ENCODE assay signal across 12 cellular contexts in genomic region chr18:457120-457519, GRCh38. TPM values are rescaled to one million over a fixed set of nuclear protein-coding genes. Genes with fewer than 3 reads are reported as not detected.
DNase-seq lines count a peak whose midpoint lies in the region; ATAC-seq and TF ChIP-seq lines count a peak whose summit lies in the region.
"Had no signal": no experiment of that assay in that cellular context is flagged by ENCODE, and none has a peak within 500 bp of the region (broad histone marks: within the 10 kb centered on the region; RNA-seq: fewer than 3 reads in every experiment).

No MANE protein-coding gene starts in this region.

- H3K9me3 ChIP-seq in mammary epithelial cell (replicated peaks; ENCODE audit: insufficient read depth, low read length) (peaks cover 2% of the 10 kb centered on the region), mucosa of rectum (ENCODE audit: control insufficient read depth in 2 of 2, low read length in 2 of 2) (no peaks in the 10 kb centered on the region), Karpas-422 (ENCODE audit: low read length) (no peaks in the 10 kb centered on the region)

- dilution Hi-C loops in mammary epithelial cell (cut with HindIII; ENCODE audit: low sequenced_read_pairs) = no loop called here

- H3K27me3 ChIP-seq in mammary epithelial cell (ENCODE audit: insufficient read depth, low read length) (no peaks in the 10 kb centered on the region), mucosa of rectum (ENCODE audit: control insufficient read depth in 2 of 2, insufficient read depth in 2 of 2, low read length in 2 of 2) (no peaks in the 10 kb centered on the region), Karpas-422 (ENCODE audit: low read length) (no peaks in the 10 kb centered on the region)

- peaks cover 28% of the 10 kb centered on the region for H3K9me3 Mint-ChIP-seq in MCF 10A (ENCODE audit: unreplicated experiment)
- H3K9me3 Mint-ChIP-seq in dendritic cell treated with granulocyte-macrophage colony-stimulating factor and Interleukin-4, amounts not matched to agents 40 ng/mL and 50 ng/mL, for 4 days = peaks cover 9% of the 10 kb centered on the region
- H3K9me3 Mint-ChIP-seq in activated CD8-positive, alpha-beta T cell treated with anti-CD3 and anti-CD28 coated beads for 36 hours = peaks cover 5% of the 10 kb centered on the region

- DNase-seq in MCF 10A (ENCODE audit: unreplicated experiment) (peak; percentile 50), mammary epithelial cell (no peak), Karpas-422 (no peak)
- no peak for DNase-seq in activated CD8-positive, alpha-beta T cell treated with anti-CD3 and anti-CD28 coated beads for 36 hours
- DNase-seq in effector CD4-positive, alpha-beta T cell = no peak
- DNase-seq in stimulated activated CD4-positive, alpha-beta T cell treated with anti-CD3 and anti-CD28 coated beads, Interleukin-15, amount 100 ng/mL, for 24 hours = no peak
- DNase-seq: activated T-cell treated with anti-CD3 and anti-CD28 coated beads, Interleukin-2, amount 50 U/mL, for 24 hours; NCI-H2227 treated with DMSO at 0.1 percent for 48 hours had no signal

- WGBS in mammary epithelial cell (ENCODE audit: low coverage, missing lambda C conversion rate) = 64% methylated on average over 9 of the region's 9 CpGs

- no TSS peak for BruUV-seq in MCF 10A (replicated peaks; lab: Mats Ljungman, UMichigan)
- no TSS peak for BruUV-seq in mammary epithelial cell (replicated peaks; lab: Mats Ljungman, UMichigan)

- TF ChIP-seq CTCF in MCF 10A (IDR thresholded peaks at IDR 0.05; ENCODE audit: unreplicated experiment) (no peak), mammary epithelial cell (conservative IDR thresholded peaks at IDR 0.05 in 1 of 2, IDR thresholded peaks at IDR 0.05 in 1 of 2; ENCODE audit: extremely low read depth in 1 of 2, insufficient read depth in 1 of 2, low read depth in 1 of 2, low read length in 2 of 2) (no peak)
- no peak for TF ChIP-seq CTCF in activated CD8-positive, alpha-beta T cell treated with anti-CD3 and anti-CD28 coated beads for 36 hours (IDR thresholded peaks at IDR 0.05)

- H3K4me2 ChIP-seq in mammary epithelial cell (ENCODE audit: insufficient read depth, low read depth, low read length) (no peak overlapping the region), Karpas-422 (ENCODE audit: low read depth, low read length, poor library complexity, severe bottlenecking) (no peak overlapping the region)

- POLR2A ChIA-PET in MCF 10A (lab: Yijun Ruan, JAX) = no interaction called here
- POLR2A ChIA-PET in activated CD8-positive, alpha-beta T cell treated with anti-CD3 and anti-CD28 coated beads for 36 hours (lab: Charles Lee) = no interaction called here

- no peaks in the 10 kb centered on the region for H3K36me3 Mint-ChIP-seq in MCF 10A (ENCODE audit: insufficient read depth, unreplicated experiment)
- no peaks in the 10 kb centered on the region for H3K36me3 Mint-ChIP-seq in dendritic cell treated with granulocyte-macrophage colony-stimulating factor and Interleukin-4, amounts not matched to agents 40 ng/mL and 50 ng/mL, for 4 days (ENCODE audit: low read depth)
- H3K36me3 Mint-ChIP-seq in activated CD8-positive, alpha-beta T cell treated with anti-CD3 and anti-CD28 coated beads for 36 hours (ENCODE audit: low read depth) = no peaks in the 10 kb centered on the region

- H2AFZ ChIP-seq in mammary epithelial cell (ENCODE audit: low read depth, low read length) (no peak overlapping the region), Karpas-422 (ENCODE audit: low read length) (no peak overlapping the region)

- no peak overlapping the region for H3K4me3 Mint-ChIP-seq in MCF 10A (ENCODE audit: unreplicated experiment)
- H3K4me3 Mint-ChIP-seq in dendritic cell treated with granulocyte-macrophage colony-stimulating factor and Interleukin-4, amounts not matched to agents 40 ng/mL and 50 ng/mL, for 4 days = no peak overlapping the region
- H3K4me3 Mint-ChIP-seq in activated CD8-positive, alpha-beta T cell treated with anti-CD3 and anti-CD28 coated beads for 36 hours = no peak overlapping the region
- H3K4me3 Mint-ChIP-seq: activated T-cell treated with anti-CD3 and anti-CD28 coated beads, Interleukin-2, amount 50 U/mL, for 24 hours had no signal

- H3K36me3 ChIP-seq in mammary epithelial cell (ENCODE audit: insufficient read depth, low read length) (no peaks in the 10 kb centered on the region), mucosa of rectum (ENCODE audit: control insufficient read depth in 2 of 2, insufficient read depth in 2 of 2, low read length in 2 of 2) (no peaks in the 10 kb centered on the region), Karpas-422 (ENCODE audit: insufficient read depth, low read length) (no peaks in the 10 kb centered on the region)

- no peak for ATAC-seq in activated CD8-positive, alpha-beta T cell treated with anti-CD3 and anti-CD28 coated beads for 36 hours

- CTCF ChIA-PET in MCF 10A (lab: Yijun Ruan, JAX) (interaction anchor here (0.6 kb wide), 2 partner anchors 61 to 167 kb away, joined by 3 read pairs; no protein-coding TSS in a partner anchor), mammary epithelial cell (lab: Charles Lee; ENCODE audit: low non-redundant PET) (no interaction called here)
- CTCF ChIA-PET in activated CD8-positive, alpha-beta T cell treated with anti-CD3 and anti-CD28 coated beads for 36 hours (lab: Charles Lee) = interaction anchor here (2.0 kb wide), 1 partner anchor 7 kb away, joined by 4 read pairs; no protein-coding TSS in a partner anchor

- intact Hi-C loops in MCF 10A (cut with micrococcal nuclease) (no loop called here), mammary epithelial cell (cut with micrococcal nuclease) (no loop called here)
- intact Hi-C loops in dendritic cell treated with granulocyte-macrophage colony-stimulating factor and Interleukin-4, amounts not matched to agents 40 ng/mL and 50 ng/mL, for 4 days (cut with micrococcal nuclease) = no loop called here
- intact Hi-C loops in activated CD8-positive, alpha-beta T cell treated with anti-CD3 and anti-CD28 coated beads for 36 hours (cut with micrococcal nuclease) = no loop called here

- no peaks in the 10 kb centered on the region for H3K4me1 Mint-ChIP-seq in MCF 10A (ENCODE audit: insufficient read depth, unreplicated experiment)
- peaks cover 56% of the 10 kb centered on the region for H3K4me1 Mint-ChIP-seq in dendritic cell treated with granulocyte-macrophage colony-stimulating factor and Interleukin-4, amounts not matched to agents 40 ng/mL and 50 ng/mL, for 4 days (ENCODE audit: low read depth)
- H3K4me1 Mint-ChIP-seq in activated CD8-positive, alpha-beta T cell treated with anti-CD3 and anti-CD28 coated beads for 36 hours (ENCODE audit: low read depth) = no peaks in the 10 kb centered on the region

- H3K9me2 ChIP-seq in Karpas-422 (replicated peaks; ENCODE audit: insufficient read depth, low read length) = no peaks in the 10 kb centered on the region

- H3K27ac ChIP-seq in mammary epithelial cell (ENCODE audit: insufficient read depth, low read depth, low read length) = no peak overlapping the region
- peak overlapping the region; percentile 48 to 52 for H3K27ac ChIP-seq in mucosa of rectum (ENCODE audit: low read depth in 2 of 2, low read length in 2 of 2)
- no peak overlapping the region for H3K27ac ChIP-seq in Karpas-422 (ENCODE audit: low read length)
- H3K27ac ChIP-seq: C4-2B had no signal

- H3K27me3 Mint-ChIP-seq in MCF 10A (ENCODE audit: insufficient read depth, unreplicated experiment) = no peaks in the 10 kb centered on the region
- H3K27me3 Mint-ChIP-seq in dendritic cell treated with granulocyte-macrophage colony-stimulating factor and Interleukin-4, amounts not matched to agents 40 ng/mL and 50 ng/mL, for 4 days = peaks cover 6% of the 10 kb centered on the region
- peaks cover 22% of the 10 kb centered on the region for H3K27me3 Mint-ChIP-seq in activated CD8-positive, alpha-beta T cell treated with anti-CD3 and anti-CD28 coated beads for 36 hours

- H4K20me1 ChIP-seq in mammary epithelial cell (ENCODE audit: insufficient read depth, low read length) (no peaks in the 10 kb centered on the region), Karpas-422 (ENCODE audit: insufficient read depth, low read depth, low read length) (no peaks in the 10 kb centered on the region)

- no peak overlapping the region for H3K4me3 ChIP-seq in mammary epithelial cell (replicated peaks in 1 of 3; ENCODE audit: insufficient read depth in 1 of 3, low read depth in 2 of 3, low read length in 3 of 3)
- no peak overlapping the region for H3K4me3 ChIP-seq in mucosa of rectum (ENCODE audit: low read length in 2 of 2)
- no peak overlapping the region for H3K4me3 ChIP-seq in Karpas-422 (ENCODE audit: low read length)

- no peak overlapping the region for H3K27ac Mint-ChIP-seq in MCF 10A (ENCODE audit: low read depth, unreplicated experiment)
- H3K27ac Mint-ChIP-seq in dendritic cell treated with granulocyte-macrophage colony-stimulating factor and Interleukin-4, amounts not matched to agents 40 ng/mL and 50 ng/mL, for 4 days = peak overlapping the region; percentile 58
- no peak overlapping the region for H3K27ac Mint-ChIP-seq in activated CD8-positive, alpha-beta T cell treated with anti-CD3 and anti-CD28 coated beads for 36 hours
- H3K27ac Mint-ChIP-seq: activated T-cell treated with anti-CD3 and anti-CD28 coated beads, Interleukin-2, amount 50 U/mL, for 24 hours had no signal

- H3K4me1 ChIP-seq in mammary epithelial cell (ENCODE audit: insufficient read depth, low read length) = no peaks in the 10 kb centered on the region
- H3K4me1 ChIP-seq in mucosa of rectum (ENCODE audit: control insufficient read depth in 2 of 2, insufficient read depth in 2 of 2, low read length in 2 of 2) = no peaks in the 10 kb centered on the region
- no peaks in the 10 kb centered on the region for H3K4me1 ChIP-seq in Karpas-422 (ENCODE audit: low read length)

- H3K9ac ChIP-seq in mammary epithelial cell (ENCODE audit: insufficient read depth, low read length) = no peak overlapping the region
- no peak overlapping the region for H3K9ac ChIP-seq in mucosa of rectum (ENCODE audit: low read depth in 1 of 2, low read length in 2 of 2)
- no peak overlapping the region for H3K9ac ChIP-seq in Karpas-422 (ENCODE audit: low read length)

- H3K79me2 ChIP-seq in mammary epithelial cell (ENCODE audit: insufficient read depth, low read length) (no peaks in the 10 kb centered on the region), Karpas-422 (ENCODE audit: low read length) (no peaks in the 10 kb centered on the region)

- in situ Hi-C loops in mammary epithelial cell (cut with MboI; ENCODE audit: low sequenced_read_pairs in 2 of 2) = no loop called here

RNA-seq across cellular contexts. Expression of gene COLEC12, which starts 43.4 kb away (rescaled TPM):
- 0.05 TPM in 1 of 2 replicates, not detected in the other for total RNA-seq in MCF 10A (2022)
- total RNA-seq in mammary epithelial cell = under 1 TPM in 1 of 2 donors, not detected in 1; 0.50 TPM
- polyA plus RNA-seq in mammary epithelial cell = not detected
- not detected for polyA minus RNA-seq in mammary epithelial cell
- not detected for total RNA-seq in activated CD8-positive, alpha-beta T cell treated with anti-CD3 and anti-CD28 coated beads for 36 hours
- not detected in 2 replicates for total RNA-seq in Karpas-422 (2014; rRNA removed; shearing (Covaris generic); ENCODE audit: low replicate concordance)
- polyA plus RNA-seq: keratinocyte had no signal

Comparison
In these comparisons a context has a peak if more than half of its experiments do, and no peak if none do; other contexts are left out.
1. H3K27ac ChIP-seq: peak in mucosa of rectum (2 of 2); none in mammary epithelial cell (single experiment) and Karpas-422 (single experiment).